In the genomic region with DNA sequence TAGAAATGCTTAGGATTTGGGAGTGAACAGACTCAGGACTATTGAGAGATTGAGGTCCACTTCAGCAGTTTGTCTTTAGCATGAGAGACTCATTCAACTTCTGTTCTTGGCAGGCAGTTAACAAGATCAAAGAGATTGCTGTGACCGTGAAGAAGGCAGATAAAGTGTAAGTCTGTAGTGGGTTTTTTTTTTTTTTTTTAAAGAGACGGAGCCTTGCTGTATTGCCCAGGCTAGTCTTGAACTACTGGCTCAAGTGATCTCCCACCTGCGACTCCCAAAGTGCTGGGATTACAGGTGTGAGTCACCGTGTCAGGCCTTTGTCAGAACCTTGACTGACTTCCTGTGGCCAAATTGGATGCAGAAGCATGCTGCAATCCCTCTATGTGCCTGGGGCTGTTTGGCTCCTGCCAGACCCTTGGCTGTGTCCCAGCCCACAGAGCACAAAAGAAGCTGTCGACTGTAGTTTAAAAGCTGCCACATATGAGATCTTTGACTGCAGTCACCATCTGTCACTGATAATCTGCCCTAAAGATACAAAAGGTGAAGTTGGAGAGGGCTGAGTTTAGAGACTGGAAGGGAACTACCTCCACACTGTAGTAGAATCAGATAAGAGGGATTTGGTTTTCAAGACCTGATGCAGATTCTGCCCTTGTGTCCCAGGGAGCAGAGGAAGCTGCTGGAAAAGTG, we compare ENCODE assay signal across 10 cellular contexts. TPM values are rescaled to one million over a fixed set of nuclear protein-coding genes. Genes with fewer than 3 reads are reported as not detected.
A peak's percentile ranks its signal among the peaks of the same experiment; 100 is the strongest.
DNase-seq lines count a peak whose midpoint lies in the region; ATAC-seq, FAIRE-seq and TF ChIP-seq lines count a peak whose summit lies in the region.
"Had no signal": no experiment of that assay in that cellular context is flagged by ENCODE, and none has a peak within 500 bp of the region (broad histone marks: within the 10 kb centered on the region; RNA-seq: fewer than 3 reads in every experiment).

No MANE protein-coding gene starts in this region.

- peak overlapping the region; percentile 17 for H3K27ac ChIP-seq in keratinocyte (ENCODE audit: control insufficient read depth, insufficient read depth, low read length)
- H3K27ac ChIP-seq in effector memory CD4-positive, alpha-beta T cell (ENCODE audit: insufficient read depth, low read length, poor library complexity, severe bottlenecking) = no peak overlapping the region

- peaks cover 40% of the 10 kb centered on the region for H4K20me1 ChIP-seq in keratinocyte (ENCODE audit: control insufficient read depth, extremely low read depth, insufficient read depth, low read length)

- H3K9me3 ChIP-seq in adipocyte (ENCODE audit: control insufficient read depth, low read length) (no peaks in the 10 kb centered on the region), keratinocyte (ENCODE audit: control insufficient read depth, low read depth, low read length) (no peaks in the 10 kb centered on the region)
- H3K9me3 ChIP-seq in effector memory CD4-positive, alpha-beta T cell (ENCODE audit: control insufficient read depth, low read length) = no peaks in the 10 kb centered on the region

- FAIRE-seq in keratinocyte (lab: Jason Lieb, UNC) = peak; percentile 99
- FAIRE-seq: colon, GM12891 had no signal

- H3K27me3 ChIP-seq in adipocyte (replicated peaks; ENCODE audit: control insufficient read depth, insufficient read depth, low read length) (no peaks in the 10 kb centered on the region), keratinocyte (ENCODE audit: control insufficient read depth, extremely low read depth, insufficient read depth, low read length) (no peaks in the 10 kb centered on the region)
- no peaks in the 10 kb centered on the region for H3K27me3 ChIP-seq in effector memory CD4-positive, alpha-beta T cell (replicated peaks; ENCODE audit: control insufficient read depth, insufficient read depth, low read length, poor library complexity, severe bottlenecking)

- H3K36me3 ChIP-seq in adipocyte (ENCODE audit: control insufficient read depth, insufficient read depth, low read length, severe bottlenecking) (peaks cover 89% of the 10 kb centered on the region), keratinocyte (ENCODE audit: control insufficient read depth in 2 of 2, extremely low read depth in 1 of 2, insufficient read depth in 2 of 2, low read length in 2 of 2) (peaks cover 45 to 60% of the 10 kb centered on the region in 2 experiments)
- peaks cover 82% of the 10 kb centered on the region for H3K36me3 ChIP-seq in effector memory CD4-positive, alpha-beta T cell (ENCODE audit: control insufficient read depth, insufficient read depth, low read length)

- H3K9ac ChIP-seq in adipocyte (ENCODE audit: low read length) (no peak overlapping the region), keratinocyte (ENCODE audit: control insufficient read depth, extremely low read depth, insufficient read depth, low read length) (no peak overlapping the region)

- ATAC-seq in HG03039 (IDR thresholded peaks at IDR 0.05; ENCODE audit: unreplicated experiment) = no peak

- no peak for TF ChIP-seq CTCF in keratinocyte (optimal IDR thresholded peaks at IDR 0.05 in 1 of 3, IDR thresholded peaks at IDR 0.05 in 1 of 3, conservative IDR thresholded peaks at IDR 0.05 in 1 of 3; ENCODE audit: extremely low read depth in 1 of 3, insufficient read depth in 2 of 3, low read length in 3 of 3)

- H3K9me1 ChIP-seq in keratinocyte (ENCODE audit: control insufficient read depth, extremely low read depth, insufficient read depth, low read length) = peaks cover 9% of the 10 kb centered on the region

- H3K4me3 ChIP-seq in adipocyte (ENCODE audit: low read length) (no peak overlapping the region), keratinocyte (ENCODE audit: control insufficient read depth in 2 of 3, extremely low read depth in 1 of 3, insufficient read depth in 2 of 3, low read depth in 1 of 3, low read length in 3 of 3) (no peak overlapping the region)
- H3K4me3 ChIP-seq in effector memory CD4-positive, alpha-beta T cell (ENCODE audit: insufficient read depth, low read depth, low read length, poor library complexity, severe bottlenecking) = no peak overlapping the region

- DNase-seq in DMS79 treated with DMSO at 0.1 percent for 48 hours (lab: John Stamatoyannopoulos, UW) (peak; percentile 92), NCI-H1105 treated with DMSO at 0.1 percent for 48 hours (lab: John Stamatoyannopoulos, UW) (peak; percentile 16), adipocyte (ENCODE audit: low read depth) (peak; percentile 90), keratinocyte (ENCODE audit: low read depth, low spot score) (peak; percentile 45), KBM-7 (no peak), hypothalamus (lab: John Stamatoyannopoulos, UW) (no peak)
- DNase-seq in effector memory CD4-positive, alpha-beta T cell = no peak

- dilution Hi-C loops in keratinocyte (cut with MboI; ENCODE audit: extremely low pct_ligation_motif_present, low sequenced_read_pairs) = no loop called here

- H3K4me1 ChIP-seq in adipocyte (ENCODE audit: control insufficient read depth, insufficient read depth, low read length) (peaks cover 18% of the 10 kb centered on the region), keratinocyte (ENCODE audit: control insufficient read depth, extremely low read depth, insufficient read depth, low read length) (peaks cover 26% of the 10 kb centered on the region)
- no peaks in the 10 kb centered on the region for H3K4me1 ChIP-seq in effector memory CD4-positive, alpha-beta T cell (ENCODE audit: control insufficient read depth, insufficient read depth, low read length, poor library complexity, severe bottlenecking)

- H3K4me2 ChIP-seq in keratinocyte (ENCODE audit: control insufficient read depth, extremely low read depth, insufficient read depth, low read depth, low read length) = no peak overlapping the region

- peaks cover 44% of the 10 kb centered on the region for H3K79me2 ChIP-seq in keratinocyte (ENCODE audit: control insufficient read depth, insufficient read depth, low read length)

- H2AFZ ChIP-seq in keratinocyte (ENCODE audit: control insufficient read depth, low read length) = no peak overlapping the region

- in situ Hi-C loops in KBM-7 (cut with MboI; ENCODE audit: low pct_unique_long_range_greater_than_20kb, low sequenced_read_pairs) = no loop called here

RNA-seq across cellular contexts. Expression of gene CCT7, which starts 9.9 kb away (rescaled TPM):
- polyA plus RNA-seq in keratinocyte = 329 to 378 TPM (median 357 TPM) in 3 replicates
- 432 TPM for polyA plus RNA-seq in keratinocyte (2011; ENCODE audit: low read depth)
- polyA plus RNA-seq in keratinocyte (2011; cell fraction: cytosol; rRNA removed) = 284 and 359 TPM in 2 replicates
- polyA plus RNA-seq in keratinocyte (2011; cell fraction: nucleus; rRNA removed) = 233 and 249 TPM in 2 replicates
- 225 and 369 TPM in 2 replicates for polyA plus RNA-seq in keratinocyte (2012; ENCODE audit: low replicate concordance)
- 337 to 463 TPM (median 392 TPM) in 3 replicates for polyA minus RNA-seq in keratinocyte
- 226 TPM for polyA minus RNA-seq in keratinocyte (2011; cell fraction: cytosol; rRNA and poly(A)+ RNA removed)
- 94.9 and 135 TPM in 2 replicates for polyA minus RNA-seq in keratinocyte (2011; cell fraction: nucleus; rRNA and poly(A)+ RNA removed)

RNA-seq across cellular contexts. Expression of gene PRADC1, which starts 11.0 kb away (rescaled TPM):
- polyA plus RNA-seq in keratinocyte = 7.5 to 13.1 TPM (median 8.2 TPM) in 3 replicates
- polyA plus RNA-seq in keratinocyte (2011; ENCODE audit: low read depth) = 7.2 TPM
- 6.4 and 11.3 TPM in 2 replicates for polyA plus RNA-seq in keratinocyte (2011; cell fraction: cytosol; rRNA removed)
- polyA plus RNA-seq in keratinocyte (2011; cell fraction: nucleus; rRNA removed) = 2.8 and 3.4 TPM in 2 replicates
- 8.5 and 9.6 TPM in 2 replicates for polyA plus RNA-seq in keratinocyte (2012; ENCODE audit: low replicate concordance)
- polyA minus RNA-seq in keratinocyte = 2.6 to 10.7 TPM (median 7.1 TPM) in 3 replicates
- 11.3 TPM for polyA minus RNA-seq in keratinocyte (2011; cell fraction: cytosol; rRNA and poly(A)+ RNA removed)
- polyA minus RNA-seq in keratinocyte (2011; cell fraction: nucleus; rRNA and poly(A)+ RNA removed) = 1.3 and 1.4 TPM in 2 replicates

RNA-seq across cellular contexts. Expression of gene SMYD5, which starts 30.0 kb away (rescaled TPM):
- 18.6 to 24.2 TPM (median 19.8 TPM) in 3 replicates for polyA plus RNA-seq in keratinocyte
- 4.0 TPM for polyA plus RNA-seq in keratinocyte (2011; ENCODE audit: low read depth)
- 17.1 and 17.4 TPM in 2 replicates for polyA plus RNA-seq in keratinocyte (2011; cell fraction: cytosol; rRNA removed)
- polyA plus RNA-seq in keratinocyte (2011; cell fraction: nucleus; rRNA removed) = 34.6 and 40.0 TPM in 2 replicates
- 17.6 and 25.3 TPM in 2 replicates for polyA plus RNA-seq in keratinocyte (2012; ENCODE audit: low replicate concordance)
- 14.3 to 52.1 TPM (median 34.3 TPM) in 3 replicates for polyA minus RNA-seq in keratinocyte
- polyA minus RNA-seq in keratinocyte (2011; cell fraction: cytosol; rRNA and poly(A)+ RNA removed) = 13.4 TPM
- 11.4 and 16.9 TPM in 2 replicates for polyA minus RNA-seq in keratinocyte (2011; cell fraction: nucleus; rRNA and poly(A)+ RNA removed)

RNA-seq across cellular contexts. Expression of gene FBXO41, which starts 40.3 kb away (rescaled TPM):
- 4.1 to 5.2 TPM (median 4.5 TPM) in 3 replicates for polyA plus RNA-seq in keratinocyte
- polyA plus RNA-seq in keratinocyte (2011; ENCODE audit: low read depth) = 0.27 TPM
- polyA plus RNA-seq in keratinocyte (2011; cell fraction: cytosol; rRNA removed) = 3.4 and 4.3 TPM in 2 replicates
- polyA plus RNA-seq in keratinocyte (2011; cell fraction: nucleus; rRNA removed) = 14.0 and 19.2 TPM in 2 replicates
- polyA plus RNA-seq in keratinocyte (2012; ENCODE audit: low replicate concordance) = 1.9 and 5.2 TPM in 2 replicates
- polyA minus RNA-seq in keratinocyte = 6.4 to 7.6 TPM (median 7.3 TPM) in 3 replicates
- polyA minus RNA-seq in keratinocyte (2011; cell fraction: cytosol; rRNA and poly(A)+ RNA removed) = 10.6 TPM
- polyA minus RNA-seq in keratinocyte (2011; cell fraction: nucleus; rRNA and poly(A)+ RNA removed) = 7.9 and 12.0 TPM in 2 replicates

RNA-seq across cellular contexts. Expression of gene NOTO, which starts 41.7 kb away (rescaled TPM):
- not detected in 3 replicates for polyA plus RNA-seq in keratinocyte
- not detected for polyA plus RNA-seq in keratinocyte (2011; ENCODE audit: low read depth)
- not detected in 2 replicates for polyA plus RNA-seq in keratinocyte (2011; cell fraction: cytosol; rRNA removed)
- not detected in 2 replicates for polyA plus RNA-seq in keratinocyte (2011; cell fraction: nucleus; rRNA removed)
- polyA plus RNA-seq in keratinocyte (2012; ENCODE audit: low replicate concordance) = not detected in 2 replicates
- not detected in 3 replicates for polyA minus RNA-seq in keratinocyte
- not detected for polyA minus RNA-seq in keratinocyte (2011; cell fraction: cytosol; rRNA and poly(A)+ RNA removed)
- not detected in 2 replicates for polyA minus RNA-seq in keratinocyte (2011; cell fraction: nucleus; rRNA and poly(A)+ RNA removed)

Comparison
In these comparisons a context has a peak if more than half of its experiments do, and no peak if none do; other contexts are left out.
1. DNase-seq: peak in DMS79 treated with DMSO at 0.1 percent for 48 hours (single experiment), NCI-H1105 treated with DMSO at 0.1 percent for 48 hours (single experiment), adipocyte (single experiment) and keratinocyte (single experiment); none in KBM-7 (single experiment), effector memory CD4-positive, alpha-beta T cell (0 of 3) and hypothalamus (0 of 51).